ENCODE assay signal across 25 cellular contexts in the genomic region with DNA sequence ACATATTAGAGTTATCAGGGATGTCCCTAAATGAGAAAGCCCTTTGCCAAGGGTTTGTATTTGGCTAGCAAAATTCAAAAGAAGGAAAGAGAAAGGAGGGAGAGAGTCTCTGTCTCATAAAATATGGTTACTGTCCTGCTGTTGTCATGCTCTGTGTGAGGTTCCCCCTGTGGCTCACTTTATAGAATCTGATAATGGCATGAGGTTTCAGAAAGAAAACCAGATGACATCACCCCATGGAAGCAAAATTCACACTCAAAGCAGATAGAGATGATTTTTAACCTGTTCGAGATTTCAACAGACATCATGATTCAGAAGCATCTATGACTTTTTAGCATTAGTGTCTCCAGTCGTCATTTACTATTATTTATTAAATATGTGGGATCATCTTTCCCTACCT.
A peak's percentile ranks its signal among the peaks of the same experiment; 100 is the strongest.
DNase-seq lines count a peak whose midpoint lies in the region; ATAC-seq and TF ChIP-seq lines count a peak whose summit lies in the region.
"Had no signal": no experiment of that assay in that cellular context is flagged by ENCODE, and none has a peak within 500 bp of the region (broad histone marks: within the 10 kb centered on the region; RNA-seq: fewer than 3 reads in every experiment).

No MANE protein-coding gene starts in this region.

- H3K27ac ChIP-seq in SJCRH30, result no peak overlapping the region
- H3K27ac ChIP-seq in foreskin keratinocyte, result no peak overlapping the region
- H3K27ac ChIP-seq in smooth muscle cell (ENCODE audit: low read depth), result no peak overlapping the region
- no peak overlapping the region for H3K27ac ChIP-seq in PC-3 (ENCODE audit: low read length)
- H3K27ac ChIP-seq: KMS-11, PC-9 had no signal

- no peak for TF ChIP-seq CTCF in foreskin keratinocyte (conservative IDR thresholded peaks at IDR 0.05)
- no peak for TF ChIP-seq CTCF in smooth muscle cell (IDR thresholded peaks at IDR 0.05; ENCODE audit: borderline replicate concordance, insufficient read depth, poor library complexity, severe bottlenecking)
- TF ChIP-seq CTCF in PC-3 (conservative IDR thresholded peaks at IDR 0.05; ENCODE audit: low read depth, low read length), result no peak

- no peaks in the 10 kb centered on the region for H3K27me3 ChIP-seq in SJCRH30
- no peaks in the 10 kb centered on the region for H3K27me3 ChIP-seq in foreskin keratinocyte
- no peaks in the 10 kb centered on the region for H3K27me3 ChIP-seq in smooth muscle cell (ENCODE audit: low read depth)
- no peaks in the 10 kb centered on the region for H3K27me3 ChIP-seq in PC-3 (ENCODE audit: low read length)
- H3K27me3 ChIP-seq: BE2C had no signal

- H3K36me3 ChIP-seq in SJCRH30 (no peaks in the 10 kb centered on the region), smooth muscle cell (ENCODE audit: low read depth) (no peaks in the 10 kb centered on the region), PC-3 (ENCODE audit: low read depth, low read length) (no peaks in the 10 kb centered on the region)
- H3K36me3 ChIP-seq: BE2C had no signal

- no TSS peak for BruUV-seq in PC-3 (replicated peaks; lab: Mats Ljungman, UMichigan)

- H2AFZ ChIP-seq in smooth muscle cell (ENCODE audit: low read depth) (peak overlapping the region; percentile 87), PC-3 (ENCODE audit: low read length) (no peak overlapping the region)
- H2AFZ ChIP-seq: PC-9 had no signal

- H3K79me2 ChIP-seq in smooth muscle cell (ENCODE audit: low read depth), result no peaks in the 10 kb centered on the region
- H3K79me2 ChIP-seq in PC-3 (ENCODE audit: low read length), result no peaks in the 10 kb centered on the region

- ATAC-seq in foreskin keratinocyte (peak; percentile 26), PC-3 (no peak), HG02798 (IDR thresholded peaks at IDR 0.05; ENCODE audit: poor library complexity, unreplicated experiment) (no peak)

- intact Hi-C loops in PC-3 (cut with micrococcal nuclease), result no loop called here

- WGBS in smooth muscle cell (ENCODE audit: low lambda C conversion rate), result 82% methylated on average over 2 of the region's 2 CpGs

- H3K9ac ChIP-seq in smooth muscle cell (ENCODE audit: low read depth), result no peak overlapping the region
- H3K9ac ChIP-seq in PC-3 (ENCODE audit: low read length), result no peak overlapping the region
- H3K9ac ChIP-seq: KMS-11 had no signal

- H3K4me2 ChIP-seq in smooth muscle cell, result peak overlapping the region; percentile 71
- no peak overlapping the region for H3K4me2 ChIP-seq in PC-3 (ENCODE audit: low read length)
- H3K4me2 ChIP-seq: KMS-11, PC-9 had no signal

- H3K9me3 ChIP-seq in SJCRH30 (replicated peaks) (no peaks in the 10 kb centered on the region), smooth muscle cell (replicated peaks; ENCODE audit: low read depth) (no peaks in the 10 kb centered on the region), PC-3 (ENCODE audit: low read length) (no peaks in the 10 kb centered on the region)
- H3K9me3 ChIP-seq: BE2C had no signal

- H3F3A ChIP-seq in smooth muscle cell (ENCODE audit: low read depth) (no peaks in the 10 kb centered on the region), PC-3 (ENCODE audit: low read length, unreplicated experiment) (no peaks in the 10 kb centered on the region)

- POLR2A ChIA-PET in PC-3 (lab: Charles Lee; ENCODE audit: unreplicated experiment), result no interaction called here

- H4K20me1 ChIP-seq in smooth muscle cell (ENCODE audit: low read depth) (no peaks in the 10 kb centered on the region), PC-3 (ENCODE audit: low read length) (no peaks in the 10 kb centered on the region)

- H3K4me1 ChIP-seq in SJCRH30 (no peaks in the 10 kb centered on the region), foreskin keratinocyte (no peaks in the 10 kb centered on the region), smooth muscle cell (ENCODE audit: low read depth) (peaks cover 20% of the 10 kb centered on the region), PC-3 (ENCODE audit: insufficient read depth, low read length) (no peaks in the 10 kb centered on the region)
- H3K4me1 ChIP-seq: BE2C had no signal

- no peaks in the 10 kb centered on the region for H3K9me2 ChIP-seq in PC-3 (replicated peaks; ENCODE audit: low read length)

- H3K4me3 ChIP-seq in SJCRH30 (peak overlapping the region; percentile 43), smooth muscle cell (no peak overlapping the region), PC-3 (ENCODE audit: low read length) (no peak overlapping the region)
- H3K4me3 ChIP-seq: PC-9 had no signal

- DNase-seq in NCI-H146 (lab: John Stamatoyannopoulos, UW) (peak; percentile 24), NCI-H146 treated with DMSO at 0.1 percent for 48 hours (lab: John Stamatoyannopoulos, UW; ENCODE audit: unreplicated experiment) (no peak), SJCRH30 (peak in 1 of 2 experiments; percentile 19), foreskin keratinocyte (no peak), smooth muscle cell (lab: John Stamatoyannopoulos, UW; ENCODE audit: unreplicated experiment) (no peak), PC-3 (no peak), SW 1271 (lab: John Stamatoyannopoulos, UW) (no peak)
- DNase-seq: ACHN; BE2C; Calu3; CD8-positive, alpha-beta memory T cell; DMS153; DND-41; MM.1S; NCI-H1048; NCI-H1417; NCI-H187; NCI-H2081 treated with DMSO at 0.1 percent for 48 hours; NCI-H2171; NCI-H226; NCI-H510A treated with DMSO at 0.1 percent for 48 hours; PC-9; Right ventricle myocardium superior had no signal

- CTCF ChIA-PET in PC-3 (lab: Charles Lee), result no interaction called here
